In genomic region chr16:3122926-3123570, GRCh38 we compare ENCODE assay signal across 14 cellular contexts. TPM values are rescaled to one million over a fixed set of nuclear protein-coding genes. Genes with fewer than 3 reads are reported as not detected.
DNase-seq lines count a peak whose midpoint lies in the region; ATAC-seq and TF ChIP-seq lines count a peak whose summit lies in the region.
"Had no signal": no experiment of that assay in that cellular context is flagged by ENCODE, and none has a peak within 500 bp of the region (broad histone marks: within the 10 kb centered on the region; RNA-seq: fewer than 3 reads in every experiment).

No MANE protein-coding gene starts in this region.

- H3K9ac ChIP-seq in neural progenitor cell, result no peak overlapping the region

- no peaks in the 10 kb centered on the region for H3K36me3 ChIP-seq in neural progenitor cell
- H3K36me3 ChIP-seq: neutrophil had no signal

- no peak for ATAC-seq in HG03175 (IDR thresholded peaks at IDR 0.05; ENCODE audit: unreplicated experiment)

- H3K36me3 Mint-ChIP-seq in activated CD4-positive, alpha-beta T cell treated with anti-CD3 and anti-CD28 coated beads, Interleukin-2, amount 10 ng/mL, durations not matched to agents 7 days and 5 days (ENCODE audit: low read depth), result peaks cover 30% of the 10 kb centered on the region
- H3K36me3 Mint-ChIP-seq in brain (peaks cover 17% of the 10 kb centered on the region), neural progenitor cell (peaks cover 8% of the 10 kb centered on the region)

- DNase-seq in activated CD4-positive, alpha-beta T cell treated with anti-CD3 and anti-CD28 coated beads, Interleukin-2, amount 10 ng/mL, durations not matched to agents 7 days and 5 days, result no peak
- no peak for DNase-seq in activated CD4-positive, alpha-beta T cell treated with anti-CD3 and anti-CD28 coated beads for 48 hours
- DNase-seq in MV-4-11 (lab: John Stamatoyannopoulos, UW), result peak; percentile 48
- no peak for DNase-seq in neural progenitor cell (ENCODE audit: low spot score)
- no peak for DNase-seq in NCI-H2227 (lab: John Stamatoyannopoulos, UW; ENCODE audit: unreplicated experiment)
- DNase-seq in activated gamma-delta T cell (lab: John Stamatoyannopoulos, UW), result no peak
- DNase-seq: activated CD4-positive, alpha-beta T cell treated with anti-CD3 and anti-CD28 coated beads, Interleukin-2, amount 50 U/mL, for 4 hours; SHP77 treated with DMSO at 0.1 percent for 48 hours; stimulated activated CD4-positive, alpha-beta T cell treated with anti-CD3 and anti-CD28 coated beads, Interleukin-15, amount 100 ng/mL, for 24 hours had no signal

- CTCF ChIA-PET in activated CD4-positive, alpha-beta T cell treated with anti-CD3 and anti-CD28 coated beads, Interleukin-2, amount 10 ng/mL, durations not matched to agents 7 days and 5 days (lab: Charles Lee), result interaction anchor here (1.2 to 2.5 kb wide), 3 partner anchors 9 to 65 kb away, joined by 4 to 10 read pairs (median 6); partner anchors contain the start of gene ZNF213

- H3K79me2 ChIP-seq in neural progenitor cell (ENCODE audit: low read depth), result no peaks in the 10 kb centered on the region

- POLR2A ChIA-PET in activated CD4-positive, alpha-beta T cell treated with anti-CD3 and anti-CD28 coated beads, Interleukin-2, amount 10 ng/mL, durations not matched to agents 7 days and 5 days (lab: Charles Lee), result no interaction called here

- TF ChIP-seq CTCF in brain (conservative IDR thresholded peaks at IDR 0.05) (no peak), neural progenitor cell (IDR thresholded peaks at IDR 0.05) (no peak)

- no peak overlapping the region for H2AFZ ChIP-seq in neural progenitor cell (replicated peaks)

- H4K20me1 ChIP-seq in neural progenitor cell (ENCODE audit: low read depth), result peaks cover 13% of the 10 kb centered on the region

- peak overlapping the region; percentile 82 for H3K4me2 ChIP-seq in neural progenitor cell

- H3K4me3 Mint-ChIP-seq in activated CD4-positive, alpha-beta T cell treated with anti-CD3 and anti-CD28 coated beads, Interleukin-2, amount 10 ng/mL, durations not matched to agents 7 days and 5 days, result peak overlapping the region; percentile 82
- H3K4me3 Mint-ChIP-seq in brain (peak overlapping the region; percentile 91 to 95 (median 93)), neural progenitor cell (peak overlapping the region; percentile 90)

- H3K4me1 Mint-ChIP-seq in activated CD4-positive, alpha-beta T cell treated with anti-CD3 and anti-CD28 coated beads, Interleukin-2, amount 10 ng/mL, durations not matched to agents 7 days and 5 days, result peaks cover 46% of the 10 kb centered on the region
- H3K4me1 Mint-ChIP-seq in brain (peaks cover 52% of the 10 kb centered on the region), neural progenitor cell (peaks cover 28% of the 10 kb centered on the region)

- H3K27ac Mint-ChIP-seq in activated CD4-positive, alpha-beta T cell treated with anti-CD3 and anti-CD28 coated beads, Interleukin-2, amount 10 ng/mL, durations not matched to agents 7 days and 5 days, result peak overlapping the region; percentile 97
- H3K27ac Mint-ChIP-seq in brain (peak overlapping the region in 4 of 5 experiments; percentile 22 to 94 (median 72)), neural progenitor cell (no peak overlapping the region)

- no peaks in the 10 kb centered on the region for H3K9me3 Mint-ChIP-seq in activated CD4-positive, alpha-beta T cell treated with anti-CD3 and anti-CD28 coated beads, Interleukin-2, amount 10 ng/mL, durations not matched to agents 7 days and 5 days
- H3K9me3 Mint-ChIP-seq in brain, result peaks cover 0 to 3% (median 0%) of the 10 kb centered on the region in 5 experiments
- no peaks in the 10 kb centered on the region for H3K9me3 Mint-ChIP-seq in neural progenitor cell

- H3K27me3 ChIP-seq in neural progenitor cell, result peaks cover 3% of the 10 kb centered on the region

- no peaks in the 10 kb centered on the region for H3K27me3 Mint-ChIP-seq in activated CD4-positive, alpha-beta T cell treated with anti-CD3 and anti-CD28 coated beads, Interleukin-2, amount 10 ng/mL, durations not matched to agents 7 days and 5 days
- H3K27me3 Mint-ChIP-seq in brain, result peaks cover 8% of the 10 kb centered on the region
- peaks cover 8% of the 10 kb centered on the region for H3K27me3 Mint-ChIP-seq in neural progenitor cell (ENCODE audit: insufficient read depth, low read depth)

- H3K9me3 ChIP-seq in neural progenitor cell (ENCODE audit: low read depth), result no peaks in the 10 kb centered on the region
- H3K9me3 ChIP-seq: neutrophil had no signal

- H3F3A ChIP-seq in neural progenitor cell (ENCODE audit: low read depth), result peaks cover 48% of the 10 kb centered on the region

- peaks cover 5% of the 10 kb centered on the region for H3K4me1 ChIP-seq in neural progenitor cell

- H3K27ac ChIP-seq in neural progenitor cell, result no peak overlapping the region

- H3K4me3 ChIP-seq in neural progenitor cell, result peak overlapping the region; percentile 64

RNA-seq across cellular contexts. Expression of gene ZNF205, which starts 10.7 kb away (rescaled TPM):
- not detected for total RNA-seq in activated CD4-positive, alpha-beta T cell treated with anti-CD3 and anti-CD28 coated beads, Interleukin-2, amount 10 ng/mL, durations not matched to agents 7 days and 5 days
- polyA plus RNA-seq in brain (ENCODE audit: insufficient read depth, low read depth, low replicate concordance), result 25.2 TPM
- total RNA-seq in neural progenitor cell (ENCODE audit: low replicate concordance), result 5.4 and 19.6 TPM in 2 replicates

RNA-seq across cellular contexts. Expression of gene ZNF213, which starts 11.8 kb away (rescaled TPM):
- total RNA-seq in activated CD4-positive, alpha-beta T cell treated with anti-CD3 and anti-CD28 coated beads, Interleukin-2, amount 10 ng/mL, durations not matched to agents 7 days and 5 days, result 10 to 100 TPM in 1 of 2 experiments, 1 to 10 TPM in 1; 9.9 to 11.1 TPM
- polyA plus RNA-seq in brain (ENCODE audit: insufficient read depth, low read depth, low replicate concordance), result 30.4 TPM
- 1.3 and 4.0 TPM in 2 replicates for total RNA-seq in neural progenitor cell (ENCODE audit: low replicate concordance)

RNA-seq across cellular contexts. Expression of gene ZSCAN10, which starts 24.0 kb away (rescaled TPM):
- under 1 TPM; 0.29 to 0.35 TPM for total RNA-seq in activated CD4-positive, alpha-beta T cell treated with anti-CD3 and anti-CD28 coated beads, Interleukin-2, amount 10 ng/mL, durations not matched to agents 7 days and 5 days
- not detected for polyA plus RNA-seq in brain (ENCODE audit: insufficient read depth, low read depth, low replicate concordance)
- 5.4 and 16.2 TPM in 2 replicates for total RNA-seq in neural progenitor cell (ENCODE audit: low replicate concordance)
- total RNA-seq: fibroblast of lung had no signal
- polyA plus RNA-seq: AG04450 had no signal

RNA-seq across cellular contexts. Expression of gene IL32, which starts 57.6 kb away (rescaled TPM):
- 1,000 to 10,000 TPM; 2,973 to 3,212 TPM for total RNA-seq in activated CD4-positive, alpha-beta T cell treated with anti-CD3 and anti-CD28 coated beads, Interleukin-2, amount 10 ng/mL, durations not matched to agents 7 days and 5 days
- 10.6 TPM for polyA plus RNA-seq in brain (ENCODE audit: insufficient read depth, low read depth, low replicate concordance)
- 1.4 TPM in 1 of 2 replicates, not detected in the other for total RNA-seq in neural progenitor cell (ENCODE audit: low replicate concordance)
